In genomic region chr17:56908061-56908542, GRCh38 we compare ENCODE assay signal across 8 cellular contexts. TPM values are rescaled to one million over a fixed set of nuclear protein-coding genes. Genes with fewer than 3 reads are reported as not detected.
DNase-seq lines count a peak whose midpoint lies in the region; ATAC-seq and TF ChIP-seq lines count a peak whose summit lies in the region.

No MANE protein-coding gene starts in this region.

- intact Hi-C loops in OCI-LY7 (cut with micrococcal nuclease; ENCODE audit: unreplicated experiment) (no loop called here), esophagus squamous epithelium (cut with DNase I) (no loop called here)

- H3K4me1 ChIP-seq in OCI-LY7 (ENCODE audit: insufficient read depth, low read length, poor library complexity, severe bottlenecking) = peaks cover 33% of the 10 kb centered on the region
- peaks cover 22 to 60% (median 30%) of the 10 kb centered on the region in 3 donors for H3K4me1 ChIP-seq in esophagus squamous epithelium
- peaks cover 35 to 55% (median 46%) of the 10 kb centered on the region in 4 donors for H3K4me1 ChIP-seq in upper lobe of left lung

- no peaks in the 10 kb centered on the region for H3K79me2 ChIP-seq in OCI-LY7 (ENCODE audit: insufficient read depth, low read depth, low read length)

- peak; percentile 39 for DNase-seq in activated effector memory CD4-positive, alpha-beta T cell treated with Interleukin-2 at 50 U/mL for 16 hours
- DNase-seq in activated effector memory CD4-positive, alpha-beta T cell treated with anti-CD3 and anti-CD28 coated beads, Interleukin-2, amount 50 U/mL, for 16 hours = no peak
- peak; percentile 70 for DNase-seq in OCI-LY7 (ENCODE audit: low spot score)
- no peak for DNase-seq in esophagus squamous epithelium (lab: John Stamatoyannopoulos, UW)
- DNase-seq in upper lobe of left lung = peak; percentile 76 to 87
- DNase-seq in NCI-H1436 treated with DMSO at 0.1 percent for 48 hours (lab: John Stamatoyannopoulos, UW) = no peak
- DNase-seq in NCI-H2029 treated with DMSO at 0.1 percent for 48 hours (lab: John Stamatoyannopoulos, UW) = no peak

- H3K27ac ChIP-seq in OCI-LY7 (ENCODE audit: low read depth, low read length, poor library complexity, severe bottlenecking) = peak overlapping the region; percentile 2
- peak overlapping the region; percentile 1 to 68 (median 51) for H3K27ac ChIP-seq in esophagus squamous epithelium
- H3K27ac ChIP-seq in upper lobe of left lung = peak overlapping the region; percentile 31 to 97 (median 68)

- ATAC-seq in HG02885 (IDR thresholded peaks at IDR 0.05; ENCODE audit: poor library complexity, unreplicated experiment) (peak; percentile 81), upper lobe of left lung (ENCODE audit: low FRiP score in 2 of 2) (peak; percentile 73 to 82)

- H3K36me3 ChIP-seq in OCI-LY7 (ENCODE audit: insufficient read depth, low read length) (peaks cover 19% of the 10 kb centered on the region), esophagus squamous epithelium (peaks cover 28 to 61% (median 33%) of the 10 kb centered on the region in 3 donors), upper lobe of left lung (peaks cover 38 to 59% (median 50%) of the 10 kb centered on the region in 4 donors)

- POLR2A ChIA-PET in OCI-LY7 (lab: Charles Lee) = interaction anchor here (0.9 to 1.5 kb wide), 2 partner anchors 13 to 63 kb away, joined by 3 read pairs; no protein-coding TSS in a partner anchor

- no peak for TF ChIP-seq EP300 in upper lobe of left lung (IDR thresholded peaks at IDR 0.05)

- no TSS peak for BruUV-seq in OCI-LY7 (replicated peaks; lab: Mats Ljungman, UMichigan)

- no peaks in the 10 kb centered on the region for H4K20me1 ChIP-seq in OCI-LY7 (ENCODE audit: insufficient read depth, low read length)

- TF ChIP-seq CTCF in OCI-LY7 (conservative IDR thresholded peaks at IDR 0.05; ENCODE audit: low read length) (no peak), esophagus squamous epithelium (IDR thresholded peaks at IDR 0.05) (no peak), upper lobe of left lung (IDR thresholded peaks at IDR 0.05) (no peak)

- CTCF ChIA-PET in OCI-LY7 (lab: Charles Lee; ENCODE audit: unreplicated experiment) = no interaction called here

- 43 to 45% methylated on average over 6 to 8 of the region's 8 CpGs for WGBS in esophagus squamous epithelium, 2 donors
- WGBS in upper lobe of left lung, 2 donors = 35 to 57% methylated on average over 8 of the region's 8 CpGs

- no peaks in the 10 kb centered on the region for H3K9me3 ChIP-seq in OCI-LY7 (ENCODE audit: low read length)
- H3K9me3 ChIP-seq in esophagus squamous epithelium = no peaks in the 10 kb centered on the region
- H3K9me3 ChIP-seq in upper lobe of left lung = no peaks in the 10 kb centered on the region

- no peak for TF ChIP-seq POLR2A in esophagus squamous epithelium (IDR thresholded peaks at IDR 0.05)
- no peak for TF ChIP-seq POLR2A in upper lobe of left lung (IDR thresholded peaks at IDR 0.05)

- no peak overlapping the region for H3K4me3 ChIP-seq in OCI-LY7 (ENCODE audit: low read depth, low read length, poor library complexity, severe bottlenecking)
- no peak overlapping the region for H3K4me3 ChIP-seq in esophagus squamous epithelium
- H3K4me3 ChIP-seq in upper lobe of left lung = no peak overlapping the region

- H2AFZ ChIP-seq in OCI-LY7 (ENCODE audit: low read length) = no peak overlapping the region

- peak overlapping the region; percentile 54 for H3K4me2 ChIP-seq in OCI-LY7 (ENCODE audit: low read length)

- no peaks in the 10 kb centered on the region for H3K9me2 ChIP-seq in OCI-LY7 (ENCODE audit: insufficient read depth, low read length)

- H3K27me3 ChIP-seq in esophagus squamous epithelium (no peaks in the 10 kb centered on the region), upper lobe of left lung (no peaks in the 10 kb centered on the region)

RNA-seq across cellular contexts. Expression of gene TRIM25, which starts 5.7 kb away (rescaled TPM):
- 5.0 and 7.8 TPM in 2 replicates for total RNA-seq in OCI-LY7 (2014; rRNA removed; shearing (Covaris generic))
- total RNA-seq in OCI-LY7 (2022) = 14.2 and 18.7 TPM in 2 replicates
- 10 to 100 TPM; 25.4 to 38.6 (median 34.6) TPM for total RNA-seq in esophagus squamous epithelium
- total RNA-seq in upper lobe of left lung = 100 to 1,000 TPM in 2 of 6 donors, 10 to 100 TPM in 4; 66.7 to 294 (median 83.0) TPM

RNA-seq across cellular contexts. Expression of gene COIL, which starts 52.7 kb away (rescaled TPM):
- 20.5 and 24.8 TPM in 2 replicates for total RNA-seq in OCI-LY7 (2014; rRNA removed; shearing (Covaris generic))
- 20.7 and 22.8 TPM in 2 replicates for total RNA-seq in OCI-LY7 (2022)
- 10 to 100 TPM; 10.8 to 13.2 (median 11.4) TPM for total RNA-seq in esophagus squamous epithelium
- total RNA-seq in upper lobe of left lung = 10 to 100 TPM in 2 of 6 donors, 1 to 10 TPM in 4; 6.1 to 16.6 (median 9.5) TPM

Comparison
In these comparisons a context has a peak if more than half of its experiments do, and no peak if none do; other contexts are left out.
1. DNase-seq: peak in activated effector memory CD4-positive, alpha-beta T cell treated with Interleukin-2 at 50 U/mL for 16 hours (single experiment), OCI-LY7 (single experiment) and upper lobe of left lung (2 of 2); none in activated effector memory CD4-positive, alpha-beta T cell treated with anti-CD3 and anti-CD28 coated beads, Interleukin-2, amount 50 U/mL, for 16 hours (single experiment), esophagus squamous epithelium (single experiment), NCI-H1436 treated with DMSO at 0.1 percent for 48 hours (single experiment) and NCI-H2029 treated with DMSO at 0.1 percent for 48 hours (single experiment).
2. H3K27ac ChIP-seq: peak in every context shown above with its lines; median percentile 68 in upper lobe of left lung; 51 in esophagus squamous epithelium; 2 in OCI-LY7.